ENCODE assay signal across 8 cellular contexts in the genomic region with DNA sequence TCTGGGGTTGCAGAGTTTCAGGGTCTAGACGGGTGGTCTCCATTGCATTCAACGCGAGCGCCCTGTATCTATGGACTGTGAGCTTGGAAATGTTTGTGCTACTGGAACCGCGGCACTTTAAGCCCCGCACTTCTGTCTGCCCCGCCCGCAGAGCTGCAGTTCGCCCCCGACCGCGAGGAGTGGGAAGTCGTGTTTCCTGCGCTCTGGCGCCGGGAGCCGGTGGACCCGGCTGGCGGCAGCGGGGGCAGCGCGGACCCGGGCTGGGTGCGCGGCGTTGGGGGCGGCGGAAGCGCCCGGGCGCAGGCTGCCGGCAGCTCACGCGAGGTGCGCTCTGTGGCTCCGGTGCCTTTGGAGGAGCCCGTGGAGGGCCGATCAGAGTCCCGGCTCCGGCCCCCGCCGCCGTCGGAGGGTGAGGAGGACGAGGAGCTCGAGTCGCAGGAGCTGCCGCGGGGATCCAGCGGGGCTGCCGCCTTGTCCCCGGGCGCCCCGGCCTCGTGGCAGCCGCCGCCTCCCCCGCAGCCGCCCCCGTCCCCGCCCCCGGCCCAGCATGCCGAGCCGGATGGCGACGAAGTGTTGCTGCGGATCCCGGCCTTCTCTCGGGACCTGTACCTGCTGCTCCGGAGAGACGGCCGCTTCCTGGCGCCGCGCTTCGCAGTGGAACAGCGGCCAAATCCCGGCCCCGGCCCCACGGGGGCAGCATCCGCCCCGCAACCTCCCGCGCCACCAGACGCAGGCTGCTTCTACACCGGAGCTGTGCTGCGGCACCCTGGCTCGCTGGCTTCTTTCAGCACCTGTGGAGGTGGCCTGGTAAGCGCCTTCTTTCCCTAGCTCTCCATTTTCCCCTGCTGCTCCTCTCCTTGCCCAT. TPM values are rescaled to one million over a fixed set of nuclear protein-coding genes. Genes with fewer than 3 reads are reported as not detected.
DNase-seq lines count a peak whose midpoint lies in the region; ATAC-seq and TF ChIP-seq lines count a peak whose summit lies in the region.

No MANE protein-coding gene starts in this region.

- intact Hi-C loops in Panc1 (cut with micrococcal nuclease; ENCODE audit: unreplicated experiment) (no loop called here), vagina (cut with DNase I) (no loop called here)

- no peak for TF ChIP-seq POLR2A in vagina (IDR thresholded peaks at IDR 0.05)

- H3K27ac ChIP-seq in Panc1 (ENCODE audit: low read length), result no peak overlapping the region
- H3K27ac ChIP-seq in vagina, result peak overlapping the region; percentile 77

- no TSS peak for BruUV-seq in Panc1 (replicated peaks; lab: Mats Ljungman, UMichigan)

- TF ChIP-seq CTCF in Panc1 (IDR thresholded peaks at IDR 0.05) (peak; percentile 67), vagina (IDR thresholded peaks at IDR 0.05) (no peak)

- H3K36me3 ChIP-seq in Panc1 (ENCODE audit: control insufficient read depth, insufficient read depth, low read length) (no peaks in the 10 kb centered on the region), endocrine pancreas (ENCODE audit: control insufficient read depth, insufficient read depth, low read length) (no peaks in the 10 kb centered on the region), vagina (no peaks in the 10 kb centered on the region)

- H3K4me3 ChIP-seq in Panc1 (ENCODE audit: low read depth in 2 of 2, low read length in 2 of 2) (peak overlapping the region; percentile 26 to 50), endocrine pancreas (ENCODE audit: control insufficient read depth, insufficient read depth, low read length) (peak overlapping the region; percentile 57), vagina (peak overlapping the region; percentile 51 to 56)

- ATAC-seq in Panc1, result peak; percentile 75
- ATAC-seq in GM19467 (IDR thresholded peaks at IDR 0.05; ENCODE audit: unreplicated experiment), result no peak

- POLR2A ChIA-PET in Panc1 (lab: Charles Lee), result no interaction called here

- CTCF ChIA-PET in Panc1 (lab: Charles Lee), result no interaction called here

- H3K27me3 ChIP-seq in Panc1 (ENCODE audit: control insufficient read depth, insufficient read depth, low read length) (peaks cover 22% of the 10 kb centered on the region), endocrine pancreas (ENCODE audit: control insufficient read depth, insufficient read depth, low read length) (peaks cover 2% of the 10 kb centered on the region), vagina (no peaks in the 10 kb centered on the region)

- H3K4me1 ChIP-seq in Panc1 (ENCODE audit: control insufficient read depth, insufficient read depth, low read length) (peaks cover 2% of the 10 kb centered on the region; the same call in 1 of the 2 replicates), endocrine pancreas (ENCODE audit: control insufficient read depth, insufficient read depth, low read length) (no peaks in the 10 kb centered on the region), vagina (no peaks in the 10 kb centered on the region)

- DNase-seq in DMS53 treated with DMSO at 0.1 percent for 48 hours (lab: John Stamatoyannopoulos, UW; ENCODE audit: unreplicated experiment) (peak; percentile 43), H4 (ENCODE audit: low spot score) (peak; percentile 50), Panc1 (ENCODE audit: low read depth, low spot score) (no peak), mucosa of gallbladder (ENCODE audit: low spot score) (peak; percentile 11), vagina (ENCODE audit: extremely low spot score in 2 of 2) (no peak), activated gamma-delta T cell (lab: John Stamatoyannopoulos, UW) (no peak)

- in situ Hi-C loops in Panc1 (cut with HindIII; ENCODE audit: low pct_unique_long_range_greater_than_20kb, low sequenced_read_pairs), result no loop called here

- H3K9me3 ChIP-seq in Panc1 (ENCODE audit: control insufficient read depth, insufficient read depth, low read depth, low read length), result no peaks in the 10 kb centered on the region
- H3K9me3 ChIP-seq in endocrine pancreas (ENCODE audit: control insufficient read depth, low read length), result no peaks in the 10 kb centered on the region
- no peaks in the 10 kb centered on the region for H3K9me3 ChIP-seq in vagina

- H3K9ac ChIP-seq in endocrine pancreas (ENCODE audit: control insufficient read depth, insufficient read depth, low read length), result no peak overlapping the region

RNA-seq across cellular contexts. Expression of a gene that starts 1.1 kb away (rescaled TPM):
- 39.3 and 45.1 TPM in 2 replicates for total RNA-seq in H4 (2014; rRNA removed; shearing (Covaris generic))
- total RNA-seq in Panc1 (2021; ENCODE audit: unreplicated experiment), result not detected
- polyA plus RNA-seq in Panc1 (2012; ENCODE audit: insufficient read length), result not detected
- total RNA-seq in mucosa of gallbladder, result 0.20 TPM
- total RNA-seq in vagina, result 1.7 TPM

Comparison
In these comparisons a context has a peak if more than half of its experiments do, and no peak if none do; other contexts are left out.
1. DNase-seq: peak in DMS53 treated with DMSO at 0.1 percent for 48 hours (single experiment), H4 (single experiment) and mucosa of gallbladder (single experiment); none in Panc1 (single experiment), vagina (0 of 2) and activated gamma-delta T cell (single experiment).
2. RNA of a gene that starts 1.1 kb away (total RNA-seq): 39.3 to 45.1 TPM in H4; 1.7 TPM in vagina (single experiment), 0.20 TPM in mucosa of gallbladder (single experiment) and not detected in Panc1 (single experiment); every median in the first group is over 10 times any median in the second.
3. Peak in every context shown above with its lines, with median percentiles within 50 percentile points of each other: H3K4me3 ChIP-seq.